ENCODE assay signal across 8 cellular contexts in the genomic region with DNA sequence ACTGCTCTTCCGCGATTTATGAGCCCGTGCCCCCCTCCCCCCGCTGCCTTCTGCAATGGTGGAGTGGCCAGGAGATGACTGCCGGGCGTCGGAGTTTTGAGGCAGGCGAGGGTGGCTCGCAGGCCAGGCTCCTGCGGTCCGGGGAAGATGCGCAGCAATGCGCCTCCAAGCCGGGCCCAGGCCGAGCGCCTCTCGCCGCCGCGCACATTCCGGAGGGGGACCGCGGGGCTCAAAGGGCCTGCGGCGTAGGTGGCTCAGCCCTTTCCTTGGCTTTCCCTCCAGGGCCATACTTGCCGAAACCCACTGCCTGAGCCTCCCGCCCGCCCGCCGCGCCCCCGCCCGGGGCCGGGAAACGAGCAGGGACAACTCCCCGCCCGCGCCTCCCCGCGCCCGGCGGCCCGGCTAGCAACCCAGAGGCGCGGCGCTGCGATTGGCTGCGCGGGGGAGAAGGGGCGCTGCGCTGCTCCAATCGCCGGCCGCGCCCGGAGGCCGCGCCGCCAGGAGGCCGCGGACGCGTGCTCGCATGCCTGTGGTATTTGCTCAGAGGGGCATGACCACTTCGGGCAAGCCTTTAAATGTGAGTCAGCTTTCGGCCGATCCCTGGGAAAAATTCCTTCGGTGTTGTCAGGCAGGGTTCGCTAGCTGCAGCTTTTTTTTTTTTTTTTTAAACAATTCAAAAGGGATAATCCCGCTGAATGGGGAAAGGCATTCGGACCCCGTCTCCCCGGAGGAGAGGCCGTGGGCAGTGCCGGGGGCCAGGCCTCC.
DNase-seq lines count a peak whose midpoint lies in the region; FAIRE-seq and TF ChIP-seq lines count a peak whose summit lies in the region.

No MANE protein-coding gene starts in this region.

- peak; percentile 97 for DNase-seq in Caki2 (ENCODE audit: low read depth)
- peak; percentile 97 for DNase-seq in H54 (ENCODE audit: insufficient read length, low spot score)
- peak; percentile 4 for DNase-seq in NCI-H2227 treated with DMSO at 0.1 percent for 48 hours (lab: John Stamatoyannopoulos, UW)
- peak; percentile 78 for DNase-seq in activated T-cell treated with anti-CD3 and anti-CD28 coated beads for 48 hours (ENCODE audit: low read depth)
- DNase-seq in epithelial cell of prostate (ENCODE audit: low read depth, low spot score) = peak; percentile 98
- DNase-seq in middle frontal gyrus (ENCODE audit: extremely low spot score, low spot score) = peak; percentile 58
- DNase-seq in stimulated activated CD8-positive, alpha-beta memory T cell treated with anti-CD3 and anti-CD28 coated beads, Interleukin-15, amount 100 ng/mL, for 1 hour (ENCODE audit: low read depth) = peak; percentile 41
- DNase-seq in SKM-1 treated with dmso at 0.1 percent for 144 hours (lab: John Stamatoyannopoulos, UW; ENCODE audit: unreplicated experiment) = no peak

- no peak for TF ChIP-seq POLR2A in H54 (IDR thresholded peaks at IDR 0.05; ENCODE audit: low read depth, low read length)

- FAIRE-seq in H54 (lab: Jason Lieb, UNC) = peak; percentile 53

- in situ Hi-C loops in Caki2 (cut with HindIII; ENCODE audit: low pct_unique_long_range_greater_than_20kb, low sequenced_read_pairs) = loop anchor here (25.0 kb wide), 1 partner anchor 144 kb away; no protein-coding TSS in a partner anchor

- peak overlapping the region; percentile 94 for H3K27ac ChIP-seq in epithelial cell of prostate
